ENCODE assay signal across 8 cellular contexts in the genomic region with DNA sequence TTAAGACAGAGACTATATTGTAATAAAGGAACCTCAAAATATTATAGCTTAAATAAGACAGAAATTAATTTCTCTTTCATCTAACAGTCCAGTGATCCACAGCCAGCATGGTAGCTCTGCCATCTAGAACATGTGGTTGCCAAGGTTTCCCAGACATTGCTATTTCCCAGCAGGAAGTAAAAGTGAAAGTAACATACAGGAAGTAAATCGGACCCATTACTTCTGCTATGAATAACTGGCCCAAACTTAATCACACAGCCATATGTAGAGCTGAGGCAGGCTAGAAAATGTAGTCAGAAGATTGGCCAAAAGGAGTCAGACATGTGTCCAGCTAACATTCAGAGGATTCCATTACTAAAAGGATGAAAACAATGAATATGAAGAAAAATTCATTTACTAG.
DNase-seq lines count a peak whose midpoint lies in the region; ATAC-seq, FAIRE-seq and TF ChIP-seq lines count a peak whose summit lies in the region.

No MANE protein-coding gene starts in this region.

- in situ Hi-C loops in HepG2 (cut with HindIII; ENCODE audit: extremely low pct_ligation_motif_present, low pct_unique_long_range_greater_than_20kb), result no loop called here

- peaks cover 30% of the 10 kb centered on the region for H3K27me3 Mint-ChIP-seq in nephron progenitor cell (ENCODE audit: low read depth, poor library complexity)

- ATAC-seq in GM18499 (IDR thresholded peaks at IDR 0.05; ENCODE audit: insufficient read depth, unreplicated experiment), result peak; percentile 71
- ATAC-seq in HG02981 (IDR thresholded peaks at IDR 0.05; ENCODE audit: unreplicated experiment), result peak; percentile 60
- peak; percentile 37 for ATAC-seq in PC-3
- ATAC-seq in HepG2, result peak; percentile 79
- ATAC-seq in GM21723 (IDR thresholded peaks at IDR 0.05; ENCODE audit: unreplicated experiment), result no peak

- H2AFZ ChIP-seq in PC-3 (ENCODE audit: low read length), result peak overlapping the region; percentile 77
- peak overlapping the region; percentile 99 for H2AFZ ChIP-seq in HepG2 (ENCODE audit: low read length)

- no peak for TF ChIP-seq POLR2A in HepG2 (IDR thresholded peaks at IDR 0.05; ENCODE audit: insufficient read depth in 1 of 2, low read depth in 2 of 2, low read length in 2 of 2)

- DNase-seq in PC-3 (peak; percentile 21), HepG2 (ENCODE audit: low spot score) (peak; percentile 23), nephron progenitor cell (no peak)
- DNase-seq in activated naive CD4-positive, alpha-beta T cell treated with Interleukin-2 at 50 U/mL for 16 hours, result no peak
- no peak for DNase-seq in activated CD8-positive, alpha-beta memory T cell treated with anti-CD3 and anti-CD28 coated beads, Interleukin-2, amount 50 U/mL, for 48 hours

- H4K20me1 ChIP-seq in PC-3 (ENCODE audit: low read length), result no peaks in the 10 kb centered on the region
- H4K20me1 ChIP-seq in HepG2 (ENCODE audit: insufficient read depth, low read length), result no peaks in the 10 kb centered on the region

- H3K4me3 ChIP-seq in PC-3 (ENCODE audit: low read length), result peak overlapping the region; percentile 60
- H3K4me3 ChIP-seq in HepG2 (replicated peaks in 1 of 3; ENCODE audit: insufficient read depth in 1 of 3, low read depth in 2 of 3, low read length in 3 of 3), result peak overlapping the region; percentile 23 to 53 (median 50); a peak in 5 of 6 replicates

- no peaks in the 10 kb centered on the region for H3K36me3 Mint-ChIP-seq in nephron progenitor cell (ENCODE audit: low read depth)

- H3K9me3 ChIP-seq in PC-3 (ENCODE audit: low read length), result no peaks in the 10 kb centered on the region
- H3K9me3 ChIP-seq in HepG2 (ENCODE audit: low read length), result no peaks in the 10 kb centered on the region

- TF ChIP-seq CTCF in PC-3 (conservative IDR thresholded peaks at IDR 0.05; ENCODE audit: low read depth, low read length) (no peak), HepG2 (CRISPR knock-in tag; IDR thresholded peaks at IDR 0.05) (no peak), nephron progenitor cell (IDR thresholded peaks at IDR 0.05) (no peak)

- TF ChIP-seq EP300 in HepG2 (IDR thresholded peaks at IDR 0.05; ENCODE audit: low read depth in 2 of 2, low read length in 2 of 2), result no peak
- TF ChIP-seq EP300 in HepG2 (CRISPR knock-in tag; IDR thresholded peaks at IDR 0.05; ENCODE audit: borderline replicate concordance), result no peak

- H3K9me2 ChIP-seq in PC-3 (replicated peaks; ENCODE audit: low read length), result no peaks in the 10 kb centered on the region

- H3K4me1 Mint-ChIP-seq in nephron progenitor cell, result peaks cover 5% of the 10 kb centered on the region

- H3K4me1 ChIP-seq in PC-3 (ENCODE audit: insufficient read depth, low read length) (no peaks in the 10 kb centered on the region), HepG2 (ENCODE audit: insufficient read depth, low read length) (0 out of 2 replicates have a peak, but pooled peaks cover 5% of the 10 kb centered on the region)

- POLR2A ChIA-PET in PC-3 (lab: Charles Lee; ENCODE audit: unreplicated experiment) (interaction anchor here (0.7 kb wide), 1 partner anchor 249 kb away, joined by 3 read pairs; no protein-coding TSS in a partner anchor), HepG2 (lab: Yijun Ruan, JAX) (no interaction called here)

- H3K27me3 ChIP-seq in PC-3 (ENCODE audit: low read length) (no peaks in the 10 kb centered on the region), HepG2 (ENCODE audit: control insufficient read depth in 1 of 2, insufficient read depth in 2 of 2, low read length in 2 of 2) (peaks cover 0 to 5% of the 10 kb centered on the region in 2 experiments; a peak in 1 of 5 replicates)

- BruUV-seq in PC-3 (replicated peaks; lab: Mats Ljungman, UMichigan) (no TSS peak), HepG2 (replicated peaks; lab: Mats Ljungman, UMichigan) (no TSS peak)

- no peak overlapping the region for H3K27ac Mint-ChIP-seq in nephron progenitor cell

- CTCF ChIA-PET in PC-3 (lab: Charles Lee) (no interaction called here), HepG2 (lab: Yijun Ruan, JAX; ENCODE audit: low intra/inter-chr PET ratio, low total read pairs) (no interaction called here)

- no peak overlapping the region for H3K4me3 Mint-ChIP-seq in nephron progenitor cell

- TF ChIP-seq RAD21 in HepG2 (CRISPR knock-in tag; IDR thresholded peaks at IDR 0.05), result no peak

- H3K4me2 ChIP-seq in PC-3 (ENCODE audit: low read length) (peak overlapping the region; percentile 73), HepG2 (ENCODE audit: low read depth, low read length) (peak overlapping the region; percentile 78)

- WGBS in HepG2 (ENCODE audit: low lambda C conversion rate), result 4% methylated on average over 1 of the region's 1 CpG

- H3K9me3 Mint-ChIP-seq in nephron progenitor cell, result peaks cover under 1% of the 10 kb centered on the region

- no peaks in the 10 kb centered on the region for H3K36me3 ChIP-seq in PC-3 (ENCODE audit: low read depth, low read length)
- H3K36me3 ChIP-seq in HepG2 (replicated peaks in 1 of 2; ENCODE audit: control insufficient read depth in 1 of 2, insufficient read depth in 2 of 2, low read length in 2 of 2), result no peaks in the 10 kb centered on the region

- H3K27ac ChIP-seq in PC-3 (ENCODE audit: low read length) (no peak overlapping the region), HepG2 (ENCODE audit: extremely low read length, insufficient read depth, low read length) (no peak overlapping the region)

- no peak for FAIRE-seq in HepG2 (lab: Jason Lieb, UNC)

- intact Hi-C loops in PC-3 (cut with micrococcal nuclease) (no loop called here), HepG2 (cut with micrococcal nuclease; ENCODE audit: unreplicated experiment) (loop anchor here (10.0 kb wide), 1 partner anchor 171 kb away; no protein-coding TSS in a partner anchor)

- no peaks in the 10 kb centered on the region for H3K79me2 ChIP-seq in PC-3 (ENCODE audit: low read length)
- no peaks in the 10 kb centered on the region for H3K79me2 ChIP-seq in HepG2 (ENCODE audit: insufficient read depth, low read length)

- no peaks in the 10 kb centered on the region for H3F3A ChIP-seq in PC-3 (ENCODE audit: low read length, unreplicated experiment)

- H3K9ac ChIP-seq in PC-3 (ENCODE audit: low read length), result no peak overlapping the region
- no peak overlapping the region for H3K9ac ChIP-seq in HepG2 (ENCODE audit: insufficient read depth, low read depth, low read length)

TF ChIP-seq in HepG2, 621 proteins besides CTCF, POLR2A, EP300 and RAD21 (continues in another document):
- TF ChIP-seq ZNF644 (CRISPR knock-in tag; IDR thresholded peaks at IDR 0.05; ENCODE audit: low read depth) (peak; percentile 91), ZSCAN22 (CRISPR knock-in tag; IDR thresholded peaks at IDR 0.05) (no peak), MIER2 (CRISPR knock-in tag; IDR thresholded peaks at IDR 0.05) (no peak), GABPA (IDR thresholded peaks at IDR 0.05; ENCODE audit: low read depth, low read length) (no peak), GABPA (CRISPR knock-in tag; IDR thresholded peaks at IDR 0.05; ENCODE audit: low read depth) (peak; percentile 77), NR2C2 (CRISPR knock-in tag; IDR thresholded peaks at IDR 0.05; ENCODE audit: borderline replicate concordance) (peak; percentile 79), SIN3A (IDR thresholded peaks at IDR 0.05; ENCODE audit: borderline replicate concordance, low read depth, low read length) (no peak), NFRKB (IDR thresholded peaks at IDR 0.05) (no peak), TCF12 (IDR thresholded peaks at IDR 0.05) (no peak), TCF12 (CRISPR knock-in tag; IDR thresholded peaks at IDR 0.05) (no peak), HNF4A (CRISPR knock-in tag; IDR thresholded peaks at IDR 0.05) (no peak), RARG (CRISPR knock-in tag; IDR thresholded peaks at IDR 0.05; ENCODE audit: low read depth) (no peak), ELF1 (CRISPR knock-in tag; IDR thresholded peaks at IDR 0.05) (peak; percentile 56; the same call in 1 of the 2 replicates)
- TF ChIP-seq, protein P1, sequence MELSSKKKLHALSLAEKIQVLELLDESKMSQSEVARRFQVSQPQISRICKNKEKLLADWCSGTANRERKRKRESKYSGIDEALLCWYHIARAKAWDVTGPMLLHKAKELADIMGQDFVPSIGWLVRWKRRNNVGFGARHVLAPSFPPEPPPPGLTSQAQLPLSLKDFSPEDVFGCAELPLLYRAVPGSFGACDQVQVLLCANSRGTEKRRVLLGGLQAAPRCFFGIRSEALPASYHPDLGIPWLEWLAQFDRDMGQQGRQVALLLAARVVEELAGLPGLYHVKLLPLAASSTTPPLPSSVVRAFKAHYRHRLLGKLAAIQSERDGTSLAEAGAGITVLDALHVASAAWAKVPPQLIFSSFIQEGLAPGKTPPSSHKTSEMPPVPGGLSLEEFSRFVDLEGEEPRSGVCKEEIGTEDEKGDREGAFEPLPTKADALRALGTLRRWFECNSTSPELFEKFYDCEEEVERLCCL (CRISPR knock-in tag; IDR thresholded peaks at IDR 0.05; ENCODE audit: borderline replicate concordance), result no peak
- TF ChIP-seq, protein P2, sequence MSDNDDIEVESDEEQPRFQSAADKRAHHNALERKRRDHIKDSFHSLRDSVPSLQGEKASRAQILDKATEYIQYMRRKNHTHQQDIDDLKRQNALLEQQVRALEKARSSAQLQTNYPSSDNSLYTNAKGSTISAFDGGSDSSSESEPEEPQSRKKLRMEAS (IDR thresholded peaks at IDR 0.05), result 0 out of 2 replicates have a peak, but pooled peaks have one; percentile 15
- TF ChIP-seq, protein P3, sequence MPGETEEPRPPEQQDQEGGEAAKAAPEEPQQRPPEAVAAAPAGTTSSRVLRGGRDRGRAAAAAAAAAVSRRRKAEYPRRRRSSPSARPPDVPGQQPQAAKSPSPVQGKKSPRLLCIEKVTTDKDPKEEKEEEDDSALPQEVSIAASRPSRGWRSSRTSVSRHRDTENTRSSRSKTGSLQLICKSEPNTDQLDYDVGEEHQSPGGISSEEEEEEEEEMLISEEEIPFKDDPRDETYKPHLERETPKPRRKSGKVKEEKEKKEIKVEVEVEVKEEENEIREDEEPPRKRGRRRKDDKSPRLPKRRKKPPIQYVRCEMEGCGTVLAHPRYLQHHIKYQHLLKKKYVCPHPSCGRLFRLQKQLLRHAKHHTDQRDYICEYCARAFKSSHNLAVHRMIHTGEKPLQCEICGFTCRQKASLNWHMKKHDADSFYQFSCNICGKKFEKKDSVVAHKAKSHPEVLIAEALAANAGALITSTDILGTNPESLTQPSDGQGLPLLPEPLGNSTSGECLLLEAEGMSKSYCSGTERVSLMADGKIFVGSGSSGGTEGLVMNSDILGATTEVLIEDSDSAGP (CRISPR knock-in tag; IDR thresholded peaks at IDR 0.05; ENCODE audit: borderline replicate concordance), result no peak

Comparison
In these comparisons a context has a peak if more than half of its experiments do, and no peak if none do; other contexts are left out.
1. DNase-seq: peak in PC-3 (single experiment) and HepG2 (single experiment); none in activated naive CD4-positive, alpha-beta T cell treated with Interleukin-2 at 50 U/mL for 16 hours (single experiment), activated CD8-positive, alpha-beta memory T cell treated with anti-CD3 and anti-CD28 coated beads, Interleukin-2, amount 50 U/mL, for 48 hours (single experiment) and nephron progenitor cell (single experiment).